ENCODE assay signal across 9 cellular contexts in genomic region chr1:111733183-111733995, GRCh38. TPM values are rescaled to one million over a fixed set of nuclear protein-coding genes. Genes with fewer than 3 reads are reported as not detected.
A peak's percentile ranks its signal among the peaks of the same experiment; 100 is the strongest.
DNase-seq lines count a peak whose midpoint lies in the region; ATAC-seq and TF ChIP-seq lines count a peak whose summit lies in the region.
"Had no signal": no experiment of that assay in that cellular context is flagged by ENCODE, and none has a peak within 500 bp of the region (broad histone marks: within the 10 kb centered on the region; RNA-seq: fewer than 3 reads in every experiment).

No MANE protein-coding gene starts in this region.

- no peaks in the 10 kb centered on the region; the same call in 1 of the 2 replicates for H3F3A ChIP-seq in MM.1S (ENCODE audit: insufficient read depth, low read length)

- no peaks in the 10 kb centered on the region for H3K9me2 ChIP-seq in MM.1S (replicated peaks; ENCODE audit: insufficient read depth, low read length)

- H3K4me1 Mint-ChIP-seq in MCF 10A (ENCODE audit: insufficient read depth, unreplicated experiment), result peaks cover 12% of the 10 kb centered on the region
- H3K4me1 Mint-ChIP-seq in T-helper 2 cell treated with Interferon-gamma antibody and Interleukin-4, amounts not matched to agents 5 μg/mL and 100 μg/mL, for 36 hours (ENCODE audit: low read depth), result peaks cover 13% of the 10 kb centered on the region

- H3K27me3 Mint-ChIP-seq in MCF 10A (ENCODE audit: insufficient read depth, unreplicated experiment), result no peaks in the 10 kb centered on the region
- H3K27me3 Mint-ChIP-seq in T-helper 2 cell treated with Interferon-gamma antibody and Interleukin-4, amounts not matched to agents 5 μg/mL and 100 μg/mL, for 36 hours (ENCODE audit: low read depth), result peaks cover 11% of the 10 kb centered on the region

- CTCF ChIA-PET in MCF 10A (lab: Yijun Ruan, JAX), result interaction anchor here (2.0 to 9.9 kb wide), 2 partner anchors 14 to 18 kb away, joined by 11 to 94 read pairs; no protein-coding TSS in a partner anchor
- CTCF ChIA-PET in mammary epithelial cell (lab: Charles Lee; ENCODE audit: low non-redundant PET), result interaction anchor here (0.6 to 0.7 kb wide), 2 partner anchors 223 to 231 kb away, joined by 3 to 4 read pairs; no protein-coding TSS in a partner anchor

- H3K9ac ChIP-seq in mammary epithelial cell (ENCODE audit: insufficient read depth, low read length) (no peak overlapping the region), MM.1S (ENCODE audit: low read length) (no peak overlapping the region)

- H3K27me3 ChIP-seq in mammary epithelial cell (ENCODE audit: insufficient read depth, low read length) (no peaks in the 10 kb centered on the region), lower lobe of right lung (ENCODE audit: low read depth) (no peaks in the 10 kb centered on the region), vagina (no peaks in the 10 kb centered on the region), MM.1S (replicated peaks; ENCODE audit: insufficient read depth, low read length) (no peaks in the 10 kb centered on the region)

- POLR2A ChIA-PET in MCF 10A (lab: Yijun Ruan, JAX), result interaction anchor here (1.0 kb wide), 1 partner anchor 22 kb away, joined by 4 read pairs; no protein-coding TSS in a partner anchor

- H3K27ac Mint-ChIP-seq in MCF 10A (ENCODE audit: low read depth, unreplicated experiment), result no peak overlapping the region
- H3K27ac Mint-ChIP-seq in T-helper 2 cell treated with Interferon-gamma antibody and Interleukin-4, amounts not matched to agents 5 μg/mL and 100 μg/mL, for 36 hours, result no peak overlapping the region

- no peak overlapping the region for H3K27ac ChIP-seq in mammary epithelial cell (ENCODE audit: insufficient read depth, low read depth, low read length)
- peak overlapping the region; percentile 75 for H3K27ac ChIP-seq in lower lobe of right lung
- H3K27ac ChIP-seq in vagina, result peak overlapping the region; percentile 44
- H3K27ac ChIP-seq in MM.1S (ENCODE audit: low read length), result no peak overlapping the region

- no peaks in the 10 kb centered on the region for H3K9me3 ChIP-seq in mammary epithelial cell (replicated peaks; ENCODE audit: insufficient read depth, low read length)
- H3K9me3 ChIP-seq in lower lobe of right lung, result no peaks in the 10 kb centered on the region
- H3K9me3 ChIP-seq in vagina, result no peaks in the 10 kb centered on the region
- no peaks in the 10 kb centered on the region for H3K9me3 ChIP-seq in MM.1S (replicated peaks; ENCODE audit: insufficient read depth, low read length)

- H3K4me1 ChIP-seq in mammary epithelial cell (ENCODE audit: insufficient read depth, low read length), result peaks cover 13% of the 10 kb centered on the region
- peaks cover 44% of the 10 kb centered on the region for H3K4me1 ChIP-seq in lower lobe of right lung
- peaks cover 64% of the 10 kb centered on the region for H3K4me1 ChIP-seq in vagina
- peaks cover 8% of the 10 kb centered on the region for H3K4me1 ChIP-seq in MM.1S (ENCODE audit: low read length)

- H3K4me2 ChIP-seq in mammary epithelial cell (ENCODE audit: insufficient read depth, low read depth, low read length) (no peak overlapping the region), MM.1S (ENCODE audit: low read depth, low read length) (no peak overlapping the region)

- H3K36me3 ChIP-seq in mammary epithelial cell (ENCODE audit: insufficient read depth, low read length) (no peaks in the 10 kb centered on the region), lower lobe of right lung (no peaks in the 10 kb centered on the region), vagina (no peaks in the 10 kb centered on the region), MM.1S (replicated peaks; ENCODE audit: insufficient read depth, low read length) (no peaks in the 10 kb centered on the region)

- TF ChIP-seq CTCF in MCF 10A (IDR thresholded peaks at IDR 0.05; ENCODE audit: unreplicated experiment) (no peak), mammary epithelial cell (conservative IDR thresholded peaks at IDR 0.05 in 1 of 2, IDR thresholded peaks at IDR 0.05 in 1 of 2; ENCODE audit: extremely low read depth in 1 of 2, insufficient read depth in 1 of 2, low read depth in 1 of 2, low read length in 2 of 2) (no peak), cardiac fibroblast (IDR thresholded peaks at IDR 0.05; ENCODE audit: low read depth, low read length) (no peak), lower lobe of right lung (IDR thresholded peaks at IDR 0.05) (no peak), vagina (IDR thresholded peaks at IDR 0.05) (no peak), MM.1S (IDR thresholded peaks at IDR 0.05; ENCODE audit: low read length) (no peak)

- H3K36me3 Mint-ChIP-seq in MCF 10A (ENCODE audit: insufficient read depth, unreplicated experiment), result no peaks in the 10 kb centered on the region
- no peaks in the 10 kb centered on the region for H3K36me3 Mint-ChIP-seq in T-helper 2 cell treated with Interferon-gamma antibody and Interleukin-4, amounts not matched to agents 5 μg/mL and 100 μg/mL, for 36 hours (ENCODE audit: low read depth)
- H3K36me3 Mint-ChIP-seq: CD4-positive, CD25-positive, alpha-beta regulatory T cell had no signal

- intact Hi-C loops in MCF 10A (cut with micrococcal nuclease), result no loop called here
- intact Hi-C loops in mammary epithelial cell (cut with micrococcal nuclease), result no loop called here
- intact Hi-C loops in lower lobe of right lung (cut with DNase I), result no loop called here
- intact Hi-C loops in vagina (cut with DNase I), result loop anchor here (5.0 kb wide), 1 partner anchor 579 kb away; no protein-coding TSS in a partner anchor

- peak; percentile 81 to 86 for ATAC-seq in lower lobe of right lung

- DNase-seq in MCF 10A (ENCODE audit: unreplicated experiment) (peak; percentile 31), mammary epithelial cell (no peak), cardiac fibroblast (ENCODE audit: low read depth in 2 of 2) (peak; percentile 96 to 97), lower lobe of right lung (peak; percentile 70), vagina (ENCODE audit: extremely low spot score in 2 of 2) (peak; percentile 82 to 90), MM.1S (no peak), NCI-H2107 treated with DMSO at 0.1 percent for 48 hours (lab: John Stamatoyannopoulos, UW; ENCODE audit: unreplicated experiment) (no peak)
- DNase-seq in T-helper 2 cell treated with Interferon-gamma antibody and Interleukin-4, amounts not matched to agents 5 μg/mL and 100 μg/mL, for 36 hours (ENCODE audit: low spot score), result no peak
- DNase-seq: CD4-positive, CD25-positive, alpha-beta regulatory T cell had no signal

- H3K9me3 Mint-ChIP-seq in MCF 10A (ENCODE audit: unreplicated experiment), result no peaks in the 10 kb centered on the region
- H3K9me3 Mint-ChIP-seq in T-helper 2 cell treated with Interferon-gamma antibody and Interleukin-4, amounts not matched to agents 5 μg/mL and 100 μg/mL, for 36 hours, result no peaks in the 10 kb centered on the region
- H3K9me3 Mint-ChIP-seq: CD4-positive, CD25-positive, alpha-beta regulatory T cell had no signal

- H2AFZ ChIP-seq in mammary epithelial cell (ENCODE audit: low read depth, low read length), result no peak overlapping the region
- no peak overlapping the region for H2AFZ ChIP-seq in MM.1S (ENCODE audit: low read length)

- dilution Hi-C loops in mammary epithelial cell (cut with HindIII; ENCODE audit: low sequenced_read_pairs), result no loop called here

- H3K79me2 ChIP-seq in mammary epithelial cell (ENCODE audit: insufficient read depth, low read length) (peaks cover 41% of the 10 kb centered on the region), MM.1S (ENCODE audit: low read length) (peaks cover 3% of the 10 kb centered on the region; the same call in 1 of the 2 replicates)

- WGBS in mammary epithelial cell (ENCODE audit: low coverage, missing lambda C conversion rate), result 81% methylated on average over 7 of the region's 9 CpGs

- TF ChIP-seq POLR2A in vagina (IDR thresholded peaks at IDR 0.05), result no peak

- no TSS peak for BruUV-seq in MCF 10A (replicated peaks; lab: Mats Ljungman, UMichigan)
- no TSS peak for BruUV-seq in mammary epithelial cell (replicated peaks; lab: Mats Ljungman, UMichigan)

- H3K4me3 Mint-ChIP-seq in MCF 10A (ENCODE audit: unreplicated experiment), result no peak overlapping the region
- no peak overlapping the region for H3K4me3 Mint-ChIP-seq in T-helper 2 cell treated with Interferon-gamma antibody and Interleukin-4, amounts not matched to agents 5 μg/mL and 100 μg/mL, for 36 hours
- H3K4me3 Mint-ChIP-seq: CD4-positive, CD25-positive, alpha-beta regulatory T cell had no signal

- H4K20me1 ChIP-seq in mammary epithelial cell (ENCODE audit: insufficient read depth, low read length), result no peaks in the 10 kb centered on the region
- H4K20me1 ChIP-seq in MM.1S (ENCODE audit: insufficient read depth, low read length), result no peaks in the 10 kb centered on the region

- no peak overlapping the region for H3K4me3 ChIP-seq in mammary epithelial cell (replicated peaks in 1 of 3; ENCODE audit: insufficient read depth in 1 of 3, low read depth in 2 of 3, low read length in 3 of 3)
- peak overlapping the region in 1 of 2 donors; percentile 21 for H3K4me3 ChIP-seq in cardiac fibroblast (replicated peaks in 1 of 2; ENCODE audit: low read depth in 2 of 2, low read length in 2 of 2)
- H3K4me3 ChIP-seq in lower lobe of right lung, result no peak overlapping the region
- H3K4me3 ChIP-seq in vagina, result no peak overlapping the region
- no peak overlapping the region for H3K4me3 ChIP-seq in MM.1S (ENCODE audit: low read length)

- in situ Hi-C loops in mammary epithelial cell (cut with MboI; ENCODE audit: low sequenced_read_pairs in 2 of 2), result no loop called here

RNA-seq across cellular contexts. Expression of gene INKA2, which starts 5.8 kb away (rescaled TPM):
- total RNA-seq in MCF 10A (2022) (3.5 and 6.6 TPM in 2 replicates), mammary epithelial cell (1 to 10 TPM; 4.2 to 8.9 TPM), lower lobe of right lung (14.7 TPM), vagina (6.1 TPM)
- polyA plus RNA-seq in mammary epithelial cell, result 2.1 TPM
- 7.3 TPM for polyA minus RNA-seq in mammary epithelial cell
- total RNA-seq: CD4-positive, CD25-positive, alpha-beta regulatory T cell had no signal

RNA-seq across cellular contexts. Expression of gene DDX20, which starts 22.3 kb away (rescaled TPM):
- total RNA-seq in MCF 10A (2022) (14.8 and 16.8 TPM in 2 replicates), mammary epithelial cell (10 to 100 TPM; 12.9 to 17.2 TPM), lower lobe of right lung (11.4 TPM), vagina (16.2 TPM)
- 7.4 TPM for polyA plus RNA-seq in mammary epithelial cell
- 14.0 TPM for polyA minus RNA-seq in mammary epithelial cell

Comparison
In these comparisons a context has a peak if more than half of its experiments do, and no peak if none do; other contexts are left out.
1. DNase-seq: peak in MCF 10A (single experiment), cardiac fibroblast (2 of 2), lower lobe of right lung (single experiment) and vagina (2 of 2); none in mammary epithelial cell (single experiment), MM.1S (single experiment), T-helper 2 cell treated with Interferon-gamma antibody and Interleukin-4, amounts not matched to agents 5 μg/mL and 100 μg/mL, for 36 hours (single experiment) and NCI-H2107 treated with DMSO at 0.1 percent for 48 hours (single experiment).
2. H3K27ac ChIP-seq: peak in lower lobe of right lung (single experiment) and vagina (single experiment); none in mammary epithelial cell (single experiment) and MM.1S (single experiment).